Comparison of ENCODE assay signal across 8 cellular contexts in the genomic region with DNA sequence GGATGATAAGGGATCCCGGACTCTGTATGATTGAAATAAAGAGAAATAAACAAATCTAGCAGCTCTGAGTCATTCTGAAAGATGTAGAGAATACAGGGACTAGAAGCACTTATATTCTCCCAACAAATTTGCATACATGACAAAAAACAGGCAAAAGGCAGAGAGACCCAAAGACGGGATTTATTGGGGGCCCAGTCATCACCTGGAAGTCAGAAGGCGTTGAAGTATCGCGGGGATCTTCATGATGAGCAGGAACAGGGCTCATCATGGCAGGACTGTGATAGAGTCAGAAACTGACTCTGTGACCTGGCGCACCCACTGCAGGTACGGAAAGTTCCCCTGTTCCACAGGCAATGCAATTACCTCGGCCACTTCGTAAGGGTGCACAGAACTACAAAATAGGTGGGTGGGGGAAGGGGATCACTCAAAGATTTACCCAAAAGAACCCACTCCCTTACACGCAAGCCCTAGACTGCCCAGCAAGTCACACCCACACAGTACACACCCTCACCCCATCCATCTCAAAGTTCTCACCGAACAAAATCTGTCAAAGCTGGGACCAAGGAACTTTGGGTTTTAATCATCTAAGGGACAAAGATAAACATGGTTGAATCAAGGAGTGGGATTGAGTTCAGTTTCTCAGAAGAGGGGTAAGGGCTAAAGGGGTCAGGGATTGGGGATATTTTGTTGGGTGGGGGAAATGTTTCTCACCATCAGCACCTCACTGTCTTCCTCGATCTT. TPM values are rescaled to one million over a fixed set of nuclear protein-coding genes. Genes with fewer than 3 reads are reported as not detected.
DNase-seq lines count a peak whose midpoint lies in the region; ATAC-seq and TF ChIP-seq lines count a peak whose summit lies in the region.

No MANE protein-coding gene starts in this region.

- POLR2A ChIA-PET in PC-9 (lab: Charles Lee; ENCODE audit: unreplicated experiment), result interaction anchor here (0.7 kb wide), 1 partner anchor 196 kb away, joined by 3 read pairs; no protein-coding TSS in a partner anchor

- H3K4ac ChIP-seq in trophoblast cell (ENCODE audit: low read depth, low read length), result peak overlapping the region; percentile 72

- H3K9ac ChIP-seq in endodermal cell (ENCODE audit: extremely low read depth, low read length, poor library complexity, severe bottlenecking) (peak overlapping the region; percentile 78), trophoblast cell (ENCODE audit: low read length) (peak overlapping the region; percentile 78)

- no peaks in the 10 kb centered on the region for H3K27me3 Mint-ChIP-seq in endodermal cell (ENCODE audit: insufficient read depth)

- no peak overlapping the region for H3K14ac ChIP-seq in trophoblast cell (ENCODE audit: low read length)

- peak overlapping the region; percentile 86 for H3K4me2 ChIP-seq in PC-9
- peak overlapping the region; percentile 92 for H3K4me2 ChIP-seq in trophoblast cell (ENCODE audit: low read length)

- H3K27ac ChIP-seq in PC-9 (no peak overlapping the region), endodermal cell (ENCODE audit: low read depth, low read length) (no peak overlapping the region), trophoblast cell (ENCODE audit: low read depth, low read length) (no peak overlapping the region)

- H3K36me3 Mint-ChIP-seq in endodermal cell (ENCODE audit: low read depth), result peaks cover 40% of the 10 kb centered on the region

- H3K4me3 Mint-ChIP-seq in endodermal cell, result peak overlapping the region; percentile 97

- H2AFZ ChIP-seq in PC-9 (no peak overlapping the region), trophoblast cell (ENCODE audit: insufficient read depth, low read length, poor library complexity) (no peak overlapping the region)

- H3K79me1 ChIP-seq in trophoblast cell (ENCODE audit: low read length), result peaks cover 17% of the 10 kb centered on the region

- no peak overlapping the region for H2BK120ac ChIP-seq in trophoblast cell (ENCODE audit: insufficient read depth, low read length, poor library complexity)

- peaks cover 42% of the 10 kb centered on the region for H3K4me1 Mint-ChIP-seq in endodermal cell

- H3F3A ChIP-seq in PC-9 (ENCODE audit: insufficient read depth, low read depth), result peaks cover 13% of the 10 kb centered on the region

- H3K36me3 ChIP-seq in PC-9 (ENCODE audit: low read depth) (0 out of 2 replicates have a peak, but pooled peaks cover 6% of the 10 kb centered on the region), endodermal cell (ENCODE audit: control insufficient read depth, insufficient read depth, low read length) (peaks cover 43% of the 10 kb centered on the region), trophoblast cell (ENCODE audit: control insufficient read depth in 1 of 2, insufficient read depth in 2 of 2, low read length in 2 of 2) (peaks cover 38 to 42% of the 10 kb centered on the region in 2 experiments)

- no TSS peak for BruUV-seq in PC-9 (replicated peaks; lab: Mats Ljungman, UMichigan)

- H3K9me3 Mint-ChIP-seq in endodermal cell, result no peaks in the 10 kb centered on the region

- DNase-seq in GM10266 (ENCODE audit: extremely low spot score) (peak; percentile 52), PC-9 (no peak), endodermal cell (no peak), trophoblast cell (no peak), hypothalamus (lab: John Stamatoyannopoulos, UW) (no peak), SIG-M5 (lab: John Stamatoyannopoulos, UW) (no peak), GM19238 (ENCODE audit: insufficient read length, low spot score) (no peak)

- intact Hi-C loops in PC-9 (cut with micrococcal nuclease; ENCODE audit: unreplicated experiment), result loop anchor here (10.0 kb wide), 1 partner anchor 212 kb away; a partner anchor contains a TSS

- CTCF ChIA-PET in PC-9 (lab: Charles Lee), result no interaction called here

- H4K91ac ChIP-seq in trophoblast cell (ENCODE audit: low read depth, low read length), result no peak overlapping the region

- TF ChIP-seq CTCF in GM10266 (IDR thresholded peaks at IDR 0.05; ENCODE audit: control insufficient read depth, insufficient read depth, low read depth, missing control alignments), result no peak
- no peak for TF ChIP-seq CTCF in PC-9 (conservative IDR thresholded peaks at IDR 0.05)
- TF ChIP-seq CTCF in endodermal cell (conservative IDR thresholded peaks at IDR 0.05), result no peak

- H3K27me3 ChIP-seq in PC-9 (ENCODE audit: insufficient read depth, low read depth), result peaks cover 6% of the 10 kb centered on the region; the same call in 1 of the 2 replicates
- H3K27me3 ChIP-seq in endodermal cell (ENCODE audit: control insufficient read depth, insufficient read depth, low read length, poor library complexity, severe bottlenecking), result no peaks in the 10 kb centered on the region
- no peaks in the 10 kb centered on the region for H3K27me3 ChIP-seq in trophoblast cell (ENCODE audit: insufficient read depth, low read length)

- H3K18ac ChIP-seq in trophoblast cell (ENCODE audit: low read length), result no peak overlapping the region

- H3K4me1 ChIP-seq in PC-9 (replicated peaks; ENCODE audit: insufficient read depth) (peaks cover 19% of the 10 kb centered on the region), endodermal cell (ENCODE audit: control insufficient read depth, insufficient read depth, low read length) (peaks cover 4% of the 10 kb centered on the region), trophoblast cell (ENCODE audit: control insufficient read depth in 1 of 2, insufficient read depth in 2 of 2, low read length in 2 of 2) (peaks cover 17 to 25% of the 10 kb centered on the region in 2 experiments)

- H3K4me3 ChIP-seq in PC-9 (peak overlapping the region; percentile 84), endodermal cell (ENCODE audit: low read length) (peak overlapping the region; percentile 97), trophoblast cell (ENCODE audit: low read depth, low read length) (peak overlapping the region; percentile 77)

- no peaks in the 10 kb centered on the region for H4K20me1 ChIP-seq in PC-9 (ENCODE audit: insufficient read depth)

- H3K79me2 ChIP-seq in PC-9 (ENCODE audit: low read depth) (peaks cover 29% of the 10 kb centered on the region), trophoblast cell (ENCODE audit: control insufficient read depth, insufficient read depth, low read length, poor library complexity) (peaks cover 8% of the 10 kb centered on the region)

- H3K9me3 ChIP-seq in PC-9 (ENCODE audit: insufficient read depth, low read depth) (no peaks in the 10 kb centered on the region), endodermal cell (ENCODE audit: control insufficient read depth, low read length) (no peaks in the 10 kb centered on the region), trophoblast cell (ENCODE audit: insufficient read depth, low read depth, low read length) (no peaks in the 10 kb centered on the region)

- H3K9me2 ChIP-seq in PC-9 (ENCODE audit: insufficient read depth), result no peaks in the 10 kb centered on the region

- no peak overlapping the region for H2BK12ac ChIP-seq in trophoblast cell (ENCODE audit: low read length)

- no peak overlapping the region for H2AK5ac ChIP-seq in trophoblast cell (ENCODE audit: low read length)

- peak overlapping the region; percentile 98 for H3K27ac Mint-ChIP-seq in endodermal cell

- WGBS in endodermal cell (ENCODE audit: insufficient coverage in 1 of 2, insufficient read length in 1 of 2), 2 experiments, result 74 to 78% methylated on average over 4 to 11 of the region's 12 CpGs
- no CpG with 5 or more reads among the region's 12 CpGs for whole genome bisulfite sequencing in trophoblast cell (ENCODE audit: extremely low coverage, insufficient coverage, insufficient read length)

- H4K12ac ChIP-seq in trophoblast cell (ENCODE audit: low read depth, low read length), result peak overlapping the region; percentile 13

- no peak overlapping the region for H4K8ac ChIP-seq in trophoblast cell (ENCODE audit: low read depth, low read length)

- no peak overlapping the region for H3K23ac ChIP-seq in trophoblast cell (ENCODE audit: low read length)

- ATAC-seq in HG03565 (IDR thresholded peaks at IDR 0.05; ENCODE audit: unreplicated experiment), result no peak

- no peak overlapping the region for H2BK5ac ChIP-seq in trophoblast cell (ENCODE audit: low read depth, low read length, poor library complexity)

RNA-seq across cellular contexts. Expression of a gene that starts 1.4 kb away (rescaled TPM):
- total RNA-seq in PC-9 (2021) (213 and 220 TPM in 2 replicates), endodermal cell (100 to 1,000 TPM; 198 to 219 TPM)
- polyA plus RNA-seq in endodermal cell (2013, experiment 1 of 2), result 232 TPM
- polyA plus RNA-seq in endodermal cell (2013, experiment 2 of 2), result 195 TPM
- 201 and 213 TPM in 2 replicates for polyA plus RNA-seq in trophoblast cell (2013)

RNA-seq across cellular contexts. Expression of a gene that starts 3.3 kb away (rescaled TPM):
- 13.6 and 17.7 TPM in 2 replicates for total RNA-seq in PC-9 (2021)
- total RNA-seq in endodermal cell, result 10 to 100 TPM; 90.2 to 94.2 TPM
- polyA plus RNA-seq in endodermal cell (2013, experiment 1 of 2), result 63.4 TPM
- polyA plus RNA-seq in endodermal cell (2013, experiment 2 of 2), result 54.7 TPM
- 11.3 and 23.2 TPM in 2 replicates for polyA plus RNA-seq in trophoblast cell (2013)

RNA-seq across cellular contexts. Expression of a gene that starts 5.7 kb away (rescaled TPM):
- total RNA-seq in PC-9 (2021) (47.6 and 52.0 TPM in 2 replicates), endodermal cell (10 to 100 TPM; 71.4 to 75.7 TPM)
- polyA plus RNA-seq in endodermal cell (2013, experiment 1 of 2), result 71.2 TPM
- 61.2 TPM for polyA plus RNA-seq in endodermal cell (2013, experiment 2 of 2)
- 42.6 and 42.7 TPM in 2 replicates for polyA plus RNA-seq in trophoblast cell (2013)

RNA-seq across cellular contexts. Expression of a gene that starts 24.9 kb away (rescaled TPM):
- total RNA-seq in PC-9 (2021), result 82.9 and 91.4 TPM in 2 replicates
- total RNA-seq in endodermal cell, result 10 to 100 TPM; 56.6 to 94.3 TPM
- polyA plus RNA-seq in endodermal cell (2013, experiment 1 of 2), result 99.2 TPM
- 95.4 TPM for polyA plus RNA-seq in endodermal cell (2013, experiment 2 of 2)
- 66.1 and 66.6 TPM in 2 replicates for polyA plus RNA-seq in trophoblast cell (2013)

RNA-seq across cellular contexts. Expression of a gene that starts 37.8 kb away (rescaled TPM):
- total RNA-seq in PC-9 (2021), result 7.9 and 8.4 TPM in 2 replicates
- total RNA-seq in endodermal cell, result 10 to 100 TPM; 18.0 to 20.6 TPM
- polyA plus RNA-seq in endodermal cell (2013, experiment 1 of 2), result 14.1 TPM
- 12.5 TPM for polyA plus RNA-seq in endodermal cell (2013, experiment 2 of 2)
- 5.7 and 6.1 TPM in 2 replicates for polyA plus RNA-seq in trophoblast cell (2013)
